1 cellular context compared by ENCODE assay signal in the genomic region with DNA sequence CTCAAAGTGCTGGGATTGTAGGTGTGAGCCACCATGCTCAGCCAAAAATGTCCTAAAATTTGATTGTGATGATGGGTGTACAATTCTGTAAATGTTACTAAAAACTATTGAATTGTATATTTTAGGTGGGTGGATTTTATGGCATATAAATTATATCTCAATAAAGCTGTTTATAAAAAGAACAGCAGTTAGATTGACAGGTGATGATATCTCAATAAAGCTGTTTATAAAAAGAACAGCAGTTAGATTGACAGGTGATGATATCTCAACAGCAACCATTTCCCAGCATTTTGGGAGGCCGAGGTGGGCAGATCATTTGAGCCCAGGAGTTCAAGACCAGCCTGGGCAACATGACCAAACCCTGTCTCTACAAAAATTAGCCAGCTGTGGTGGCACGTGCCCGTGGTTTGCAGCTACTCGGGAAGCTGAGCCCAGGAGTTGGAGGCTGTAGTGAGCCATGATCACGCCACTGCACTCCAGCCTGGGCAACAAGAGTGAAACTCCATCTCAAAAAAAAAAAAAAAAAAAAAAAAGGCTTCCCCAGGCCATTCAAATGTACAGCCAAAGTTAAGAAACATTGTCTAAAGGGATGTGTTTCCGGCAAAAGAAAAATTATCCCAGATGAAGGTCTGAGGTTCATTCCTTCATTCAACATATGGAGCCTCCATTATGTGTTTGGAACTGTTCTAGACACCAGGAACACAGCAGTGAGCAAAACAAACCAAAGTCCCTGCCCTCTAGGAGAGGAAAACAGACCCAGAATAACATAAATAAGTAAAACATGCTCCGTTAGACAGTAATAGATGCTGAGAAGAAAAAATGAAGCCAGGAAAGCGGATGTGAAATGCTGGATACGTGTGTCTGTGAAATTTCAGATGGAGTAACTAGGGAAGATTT.
TF ChIP-seq lines count a peak whose summit lies in the region.

No MANE protein-coding gene starts in this region.

TF ChIP-seq in GM23338, 12 proteins besides CTCF, POLR2A, EP300 and RAD21 (continued from another document):
- TF ChIP-seq EZH2 (IDR thresholded peaks at IDR 0.05; ENCODE audit: low read depth, unreplicated experiment) (no peak), NANOG (IDR thresholded peaks at IDR 0.05; ENCODE audit: borderline replicate concordance) (no peak), ZNF114 (CRISPR knock-in tag; IDR thresholded peaks at IDR 0.05) (no peak), EZH2phosphoT487 (IDR thresholded peaks at IDR 0.05; ENCODE audit: unreplicated experiment) (no peak), STAT1 (IDR thresholded peaks at IDR 0.05; ENCODE audit: unreplicated experiment) (no peak), POLR2AphosphoS5 (IDR thresholded peaks at IDR 0.05; ENCODE audit: low read depth) (no peak), CREB1 (CRISPR knock-in tag; IDR thresholded peaks at IDR 0.05; ENCODE audit: low read depth) (no peak)
- TF ChIP-seq, protein P1, sequence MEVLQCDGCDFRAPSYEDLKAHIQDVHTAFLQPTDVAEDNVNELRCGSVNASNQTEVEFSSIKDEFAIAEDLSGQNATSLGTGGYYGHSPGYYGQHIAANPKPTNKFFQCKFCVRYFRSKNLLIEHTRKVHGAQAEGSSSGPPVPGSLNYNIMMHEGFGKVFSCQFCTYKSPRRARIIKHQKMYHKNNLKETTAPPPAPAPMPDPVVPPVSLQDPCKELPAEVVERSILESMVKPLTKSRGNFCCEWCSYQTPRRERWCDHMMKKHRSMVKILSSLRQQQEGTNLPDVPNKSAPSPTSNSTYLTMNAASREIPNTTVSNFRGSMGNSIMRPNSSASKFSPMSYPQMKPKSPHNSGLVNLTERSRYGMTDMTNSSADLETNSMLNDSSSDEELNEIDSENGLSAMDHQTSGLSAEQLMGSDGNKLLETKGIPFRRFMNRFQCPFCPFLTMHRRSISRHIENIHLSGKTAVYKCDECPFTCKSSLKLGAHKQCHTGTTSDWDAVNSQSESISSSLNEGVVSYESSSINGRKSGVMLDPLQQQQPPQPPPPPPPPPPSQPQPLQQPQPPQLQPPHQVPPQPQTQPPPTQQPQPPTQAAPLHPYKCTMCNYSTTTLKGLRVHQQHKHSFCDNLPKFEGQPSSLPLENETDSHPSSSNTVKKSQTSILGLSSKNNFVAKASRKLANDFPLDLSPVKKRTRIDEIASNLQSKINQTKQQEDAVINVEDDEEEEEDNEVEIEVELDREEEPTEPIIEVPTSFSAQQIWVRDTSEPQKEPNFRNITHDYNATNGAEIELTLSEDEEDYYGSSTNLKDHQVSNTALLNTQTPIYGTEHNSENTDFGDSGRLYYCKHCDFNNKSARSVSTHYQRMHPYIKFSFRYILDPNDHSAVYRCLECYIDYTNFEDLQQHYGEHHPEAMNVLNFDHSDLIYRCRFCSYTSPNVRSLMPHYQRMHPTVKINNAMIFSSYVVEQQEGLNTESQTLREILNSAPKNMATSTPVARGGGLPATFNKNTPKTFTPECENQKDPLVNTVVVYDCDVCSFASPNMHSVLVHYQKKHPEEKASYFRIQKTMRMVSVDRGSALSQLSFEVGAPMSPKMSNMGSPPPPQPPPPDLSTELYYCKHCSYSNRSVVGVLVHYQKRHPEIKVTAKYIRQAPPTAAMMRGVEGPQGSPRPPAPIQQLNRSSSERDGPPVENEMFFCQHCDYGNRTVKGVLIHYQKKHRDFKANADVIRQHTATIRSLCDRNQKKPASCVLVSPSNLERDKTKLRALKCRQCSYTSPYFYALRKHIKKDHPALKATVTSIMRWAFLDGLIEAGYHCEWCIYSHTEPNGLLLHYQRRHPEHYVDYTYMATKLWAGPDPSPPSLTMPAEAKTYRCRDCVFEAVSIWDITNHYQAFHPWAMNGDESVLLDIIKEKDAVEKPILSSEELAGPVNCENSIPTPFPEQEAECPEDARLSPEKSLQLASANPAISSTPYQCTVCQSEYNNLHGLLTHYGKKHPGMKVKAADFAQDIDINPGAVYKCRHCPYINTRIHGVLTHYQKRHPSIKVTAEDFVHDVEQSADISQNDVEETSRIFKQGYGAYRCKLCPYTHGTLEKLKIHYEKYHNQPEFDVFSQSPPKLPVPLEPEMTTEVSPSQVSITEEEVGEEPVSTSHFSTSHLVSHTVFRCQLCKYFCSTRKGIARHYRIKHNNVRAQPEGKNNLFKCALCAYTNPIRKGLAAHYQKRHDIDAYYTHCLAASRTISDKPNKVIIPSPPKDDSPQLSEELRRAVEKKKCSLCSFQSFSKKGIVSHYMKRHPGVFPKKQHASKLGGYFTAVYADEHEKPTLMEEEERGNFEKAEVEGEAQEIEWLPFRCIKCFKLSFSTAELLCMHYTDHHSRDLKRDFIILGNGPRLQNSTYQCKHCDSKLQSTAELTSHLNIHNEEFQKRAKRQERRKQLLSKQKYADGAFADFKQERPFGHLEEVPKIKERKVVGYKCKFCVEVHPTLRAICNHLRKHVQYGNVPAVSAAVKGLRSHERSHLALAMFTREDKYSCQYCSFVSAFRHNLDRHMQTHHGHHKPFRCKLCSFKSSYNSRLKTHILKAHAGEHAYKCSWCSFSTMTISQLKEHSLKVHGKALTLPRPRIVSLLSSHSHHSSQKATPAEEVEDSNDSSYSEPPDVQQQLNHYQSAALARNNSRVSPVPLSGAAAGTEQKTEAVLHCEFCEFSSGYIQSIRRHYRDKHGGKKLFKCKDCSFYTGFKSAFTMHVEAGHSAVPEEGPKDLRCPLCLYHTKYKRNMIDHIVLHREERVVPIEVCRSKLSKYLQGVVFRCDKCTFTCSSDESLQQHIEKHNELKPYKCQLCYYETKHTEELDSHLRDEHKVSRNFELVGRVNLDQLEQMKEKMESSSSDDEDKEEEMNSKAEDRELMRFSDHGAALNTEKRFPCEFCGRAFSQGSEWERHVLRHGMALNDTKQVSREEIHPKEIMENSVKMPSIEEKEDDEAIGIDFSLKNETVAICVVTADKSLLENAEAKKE (CRISPR knock-in tag; IDR thresholded peaks at IDR 0.05): no peak
- TF ChIP-seq, protein P2, sequence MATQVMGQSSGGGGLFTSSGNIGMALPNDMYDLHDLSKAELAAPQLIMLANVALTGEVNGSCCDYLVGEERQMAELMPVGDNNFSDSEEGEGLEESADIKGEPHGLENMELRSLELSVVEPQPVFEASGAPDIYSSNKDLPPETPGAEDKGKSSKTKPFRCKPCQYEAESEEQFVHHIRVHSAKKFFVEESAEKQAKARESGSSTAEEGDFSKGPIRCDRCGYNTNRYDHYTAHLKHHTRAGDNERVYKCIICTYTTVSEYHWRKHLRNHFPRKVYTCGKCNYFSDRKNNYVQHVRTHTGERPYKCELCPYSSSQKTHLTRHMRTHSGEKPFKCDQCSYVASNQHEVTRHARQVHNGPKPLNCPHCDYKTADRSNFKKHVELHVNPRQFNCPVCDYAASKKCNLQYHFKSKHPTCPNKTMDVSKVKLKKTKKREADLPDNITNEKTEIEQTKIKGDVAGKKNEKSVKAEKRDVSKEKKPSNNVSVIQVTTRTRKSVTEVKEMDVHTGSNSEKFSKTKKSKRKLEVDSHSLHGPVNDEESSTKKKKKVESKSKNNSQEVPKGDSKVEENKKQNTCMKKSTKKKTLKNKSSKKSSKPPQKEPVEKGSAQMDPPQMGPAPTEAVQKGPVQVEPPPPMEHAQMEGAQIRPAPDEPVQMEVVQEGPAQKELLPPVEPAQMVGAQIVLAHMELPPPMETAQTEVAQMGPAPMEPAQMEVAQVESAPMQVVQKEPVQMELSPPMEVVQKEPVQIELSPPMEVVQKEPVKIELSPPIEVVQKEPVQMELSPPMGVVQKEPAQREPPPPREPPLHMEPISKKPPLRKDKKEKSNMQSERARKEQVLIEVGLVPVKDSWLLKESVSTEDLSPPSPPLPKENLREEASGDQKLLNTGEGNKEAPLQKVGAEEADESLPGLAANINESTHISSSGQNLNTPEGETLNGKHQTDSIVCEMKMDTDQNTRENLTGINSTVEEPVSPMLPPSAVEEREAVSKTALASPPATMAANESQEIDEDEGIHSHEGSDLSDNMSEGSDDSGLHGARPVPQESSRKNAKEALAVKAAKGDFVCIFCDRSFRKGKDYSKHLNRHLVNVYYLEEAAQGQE (IDR thresholded peaks at IDR 0.05; ENCODE audit: unreplicated experiment): no peak
